ENCODE assay signal across 10 cellular contexts in the genomic region with DNA sequence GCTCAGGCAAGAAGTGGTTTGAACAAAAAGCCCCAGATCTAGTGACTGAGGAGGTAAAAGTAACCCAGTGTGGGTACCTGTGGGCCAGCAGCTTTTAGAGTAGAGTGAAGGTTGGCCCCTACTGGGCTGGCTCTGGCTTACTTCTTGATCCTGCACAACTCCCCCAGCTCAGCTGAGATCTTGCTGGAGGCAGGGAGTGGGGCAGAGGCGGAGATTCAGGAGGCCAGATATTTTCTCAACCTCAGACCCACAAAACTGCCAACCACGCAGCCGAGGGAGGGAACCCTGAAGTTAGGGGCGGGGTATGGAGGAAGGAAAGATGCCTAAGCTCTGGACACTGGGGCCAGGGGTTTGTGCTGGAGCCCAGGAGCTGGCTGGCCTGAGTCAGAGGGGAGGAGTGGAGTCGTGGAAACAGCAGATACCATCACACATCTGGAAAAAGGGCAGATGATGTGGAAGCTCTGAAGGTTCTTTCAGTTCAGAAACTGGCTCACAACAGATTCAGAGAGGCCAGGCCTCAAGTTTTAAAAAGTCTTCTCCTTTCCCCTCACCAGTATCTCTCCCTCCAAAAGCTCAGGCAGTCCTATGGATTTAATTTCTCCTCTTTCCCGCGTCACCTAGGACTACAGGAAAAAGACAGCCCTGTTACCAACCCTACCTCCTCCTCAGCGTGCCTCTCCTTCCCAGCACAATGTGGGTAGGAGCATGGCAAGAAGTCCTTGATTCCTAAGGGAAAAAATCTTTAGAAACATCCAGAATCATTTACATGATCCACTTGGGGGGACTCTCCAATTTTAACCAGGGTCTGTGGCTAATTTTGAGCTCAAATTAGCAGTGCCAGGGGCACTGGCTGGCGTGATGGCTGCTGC. TPM values are rescaled to one million over a fixed set of nuclear protein-coding genes. Genes with fewer than 3 reads are reported as not detected.
DNase-seq lines count a peak whose midpoint lies in the region; ATAC-seq and TF ChIP-seq lines count a peak whose summit lies in the region.
"Had no signal": no experiment of that assay in that cellular context is flagged by ENCODE, and none has a peak within 500 bp of the region (broad histone marks: within the 10 kb centered on the region; RNA-seq: fewer than 3 reads in every experiment).

No MANE protein-coding gene starts in this region.

- peaks cover 47% of the 10 kb centered on the region for H3K79me2 ChIP-seq in GM23248 (ENCODE audit: insufficient read depth)
- no peaks in the 10 kb centered on the region for H3K79me2 ChIP-seq in smooth muscle cell (ENCODE audit: low read depth)

- ATAC-seq in SK-N-SH treated with all-trans-retinoic acid at 6 μM for 48 hours = peak; percentile 62
- ATAC-seq in GM21576 (IDR thresholded peaks at IDR 0.05; ENCODE audit: unreplicated experiment) = no peak

- peak overlapping the region; percentile 33 for H2AFZ ChIP-seq in GM23248
- no peak overlapping the region for H2AFZ ChIP-seq in smooth muscle cell (ENCODE audit: low read depth)

- H4K20me1 ChIP-seq in GM23248 (ENCODE audit: insufficient read depth) (no peaks in the 10 kb centered on the region), smooth muscle cell (ENCODE audit: low read depth) (no peaks in the 10 kb centered on the region)

- TF ChIP-seq POLR2A in lower leg skin (IDR thresholded peaks at IDR 0.05) = no peak

- DNase-seq in GM23248 = peak; percentile 97
- DNase-seq in foreskin fibroblast = peak; percentile 95 to 97
- DNase-seq in smooth muscle cell (lab: John Stamatoyannopoulos, UW; ENCODE audit: unreplicated experiment) = peak; percentile 42
- DNase-seq in nucleus accumbens (lab: John Stamatoyannopoulos, UW) = no peak
- no peak for DNase-seq in lower leg skin (ENCODE audit: low spot score in 2 of 2)
- DNase-seq: stimulated activated CD4-positive, alpha-beta T cell treated with anti-CD3 and anti-CD28 coated beads, Interleukin-15, amount 100 ng/mL, for 24 hours had no signal

- H3K9ac ChIP-seq in GM23248 = peak overlapping the region; percentile 84
- H3K9ac ChIP-seq in smooth muscle cell (ENCODE audit: low read depth) = peak overlapping the region; percentile 88
- H3K9ac ChIP-seq: KMS-11 had no signal

- no peaks in the 10 kb centered on the region for H3K9me2 ChIP-seq in GM23248 (ENCODE audit: insufficient read depth)

- 10 to 14% methylated on average over 8 to 9 of the region's 9 CpGs for WGBS in GM23248 (ENCODE audit: low coverage in 1 of 2, low lambda C conversion rate in 2 of 2, missing lambda C conversion rate in 2 of 2), 2 experiments
- 38% methylated on average over 9 of the region's 9 CpGs for WGBS in smooth muscle cell (ENCODE audit: low lambda C conversion rate)
- WGBS in lower leg skin, 2 donors = 49 to 51% methylated on average over 9 of the region's 9 CpGs

- H3K27me3 ChIP-seq in GM23248 (replicated peaks; ENCODE audit: insufficient read depth) (no peaks in the 10 kb centered on the region), smooth muscle cell (ENCODE audit: low read depth) (no peaks in the 10 kb centered on the region)

- H3K27ac ChIP-seq in GM23248 (peak overlapping the region; percentile 97), smooth muscle cell (ENCODE audit: low read depth) (peak overlapping the region; percentile 98)
- H3K27ac ChIP-seq: epithelial cell of prostate, KMS-11 had no signal

- H3F3A ChIP-seq in GM23248 (ENCODE audit: insufficient read depth) = peaks cover 40% of the 10 kb centered on the region
- H3F3A ChIP-seq in smooth muscle cell (ENCODE audit: low read depth) = peaks cover 9% of the 10 kb centered on the region

- H3K9me3 ChIP-seq in GM23248 (ENCODE audit: low read depth) (no peaks in the 10 kb centered on the region), smooth muscle cell (replicated peaks; ENCODE audit: low read depth) (no peaks in the 10 kb centered on the region)

- intact Hi-C loops in lower leg skin (cut with DNase I; ENCODE audit: low total_unique reads) = no loop called here

- in situ Hi-C loops in GM23248 (cut with MboI) = no loop called here

- peak overlapping the region; percentile 68 for H3K4me2 ChIP-seq in GM23248 (ENCODE audit: unreplicated experiment)
- peak overlapping the region; percentile 78 for H3K4me2 ChIP-seq in smooth muscle cell
- H3K4me2 ChIP-seq: KMS-11 had no signal

- TF ChIP-seq CTCF in foreskin fibroblast (IDR thresholded peaks at IDR 0.05; ENCODE audit: low read depth, low read length) (no peak), smooth muscle cell (IDR thresholded peaks at IDR 0.05; ENCODE audit: borderline replicate concordance, insufficient read depth, poor library complexity, severe bottlenecking) (no peak), lower leg skin (IDR thresholded peaks at IDR 0.05) (no peak)

- H3K36me3 ChIP-seq in GM23248 (ENCODE audit: low read depth) (no peaks in the 10 kb centered on the region), smooth muscle cell (ENCODE audit: low read depth) (no peaks in the 10 kb centered on the region)

- H3K4me3 ChIP-seq in GM23248 = peak overlapping the region; percentile 33
- H3K4me3 ChIP-seq in foreskin fibroblast (ENCODE audit: low read depth in 1 of 2, low read length in 2 of 2) = peak overlapping the region in 1 of 2 donors; percentile 23
- no peak overlapping the region for H3K4me3 ChIP-seq in smooth muscle cell
- H3K4me3 ChIP-seq in lower leg skin (ENCODE audit: low read depth, poor library complexity, severe bottlenecking) = no peak overlapping the region

- H3K4me1 ChIP-seq in GM23248 (ENCODE audit: insufficient read depth) (peaks cover 41% of the 10 kb centered on the region), smooth muscle cell (ENCODE audit: low read depth) (peaks cover 24% of the 10 kb centered on the region)

TF ChIP-seq in SK-N-SH treated with all-trans-retinoic acid at 6 μM for 48 hours, 23 proteins besides CTCF, POLR2A, EP300 and RAD21 (continues in another document):
- no peak for TF ChIP-seq PPARA (CRISPR knock-in tag; IDR thresholded peaks at IDR 0.05; ENCODE audit: borderline replicate concordance)
- TF ChIP-seq CREB5 (CRISPR knock-in tag; IDR thresholded peaks at IDR 0.05; ENCODE audit: low read depth) = no peak
- no peak for TF ChIP-seq ZNF8 (CRISPR knock-in tag; IDR thresholded peaks at IDR 0.05)
- TF ChIP-seq ZFP3 (CRISPR knock-in tag; IDR thresholded peaks at IDR 0.05) = no peak
- no peak for TF ChIP-seq ARNTL (CRISPR knock-in tag; IDR thresholded peaks at IDR 0.05; ENCODE audit: borderline replicate concordance, low read depth)
- TF ChIP-seq SNAI2 (CRISPR knock-in tag; IDR thresholded peaks at IDR 0.05) = no peak
- no peak for TF ChIP-seq ZNF70 (CRISPR knock-in tag; IDR thresholded peaks at IDR 0.05)
- no peak for TF ChIP-seq ESRRG (CRISPR knock-in tag; IDR thresholded peaks at IDR 0.05)
- no peak for TF ChIP-seq TCF4 (CRISPR knock-in tag; IDR thresholded peaks at IDR 0.05; ENCODE audit: borderline replicate concordance)
- no peak for TF ChIP-seq PATZ1 (CRISPR knock-in tag; IDR thresholded peaks at IDR 0.05; ENCODE audit: borderline replicate concordance)
- TF ChIP-seq GLIS3 (CRISPR knock-in tag; IDR thresholded peaks at IDR 0.05) = no peak
- TF ChIP-seq ZNF565 (CRISPR knock-in tag; conservative IDR thresholded peaks at IDR 0.05; ENCODE audit: low read depth) = no peak
- TF ChIP-seq ZFP30 (CRISPR knock-in tag; IDR thresholded peaks at IDR 0.05) = no peak
- no peak for TF ChIP-seq OSR1 (CRISPR knock-in tag; IDR thresholded peaks at IDR 0.05)
- no peak for TF ChIP-seq CSDC2 (CRISPR knock-in tag; IDR thresholded peaks at IDR 0.05)
- no peak for TF ChIP-seq TOX (CRISPR knock-in tag; IDR thresholded peaks at IDR 0.05; ENCODE audit: borderline replicate concordance)
- TF ChIP-seq CSRNP3 (CRISPR knock-in tag; IDR thresholded peaks at IDR 0.05) = no peak

RNA-seq across cellular contexts. Expression of gene MYO18A, which starts 48.1 kb away (rescaled TPM):
- 30.5 and 33.9 TPM in 2 replicates for total RNA-seq in GM23248 (2014; rRNA removed; shearing (Covaris generic))
- polyA plus RNA-seq in GM23248 (2016; fragmentation: Nextera tagmentation; extraction: Ambion mirVana) (12.6 and 16.0 TPM in 2 replicates), smooth muscle cell (21.2 and 22.1 TPM in 2 replicates)
- total RNA-seq in smooth muscle cell (16.0 and 18.0 TPM in 2 replicates), lower leg skin (100 to 1,000 TPM in 1 of 4 donors, 10 to 100 TPM in 3; 87.3 to 123 (median 94.0) TPM)

Comparison
In these comparisons a context has a peak if more than half of its experiments do, and no peak if none do; other contexts are left out.
1. DNase-seq: peak in GM23248 (single experiment), foreskin fibroblast (2 of 2) and smooth muscle cell (single experiment); none in nucleus accumbens (0 of 56) and lower leg skin (0 of 2).